8 cellular contexts compared by ENCODE assay signal in the genomic region with DNA sequence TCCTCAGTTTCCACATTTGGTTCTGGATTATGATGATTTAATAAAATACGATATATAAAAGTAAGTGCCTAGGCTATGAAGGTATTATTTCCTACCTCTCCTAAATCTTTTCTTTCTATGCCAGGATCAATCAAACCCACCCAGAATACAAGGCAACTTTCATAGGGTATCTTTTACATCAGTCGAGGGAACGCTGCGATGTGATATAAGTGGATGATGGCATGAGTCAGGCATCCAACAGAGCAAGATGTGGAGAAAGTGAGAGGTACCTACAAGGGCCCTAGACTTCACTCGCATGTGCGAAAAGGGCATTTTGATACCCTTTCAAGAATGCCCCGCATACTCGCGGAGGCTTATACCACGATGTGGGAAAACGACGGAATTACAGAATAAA. TPM values are rescaled to one million over a fixed set of nuclear protein-coding genes. Genes with fewer than 3 reads are reported as not detected.
DNase-seq lines count a peak whose midpoint lies in the region; ATAC-seq, FAIRE-seq and TF ChIP-seq lines count a peak whose summit lies in the region.

No MANE protein-coding gene starts in this region.

- peak overlapping the region; percentile 91 for H3K4me2 ChIP-seq in A549
- H3K4me2 ChIP-seq in astrocyte (ENCODE audit: low read length): peak overlapping the region; percentile 94

- no peak for DNase-seq in A549 (ENCODE audit: low read depth in 1 of 2, low spot score in 1 of 2)
- DNase-seq in HFF-Myc (ENCODE audit: extremely low read depth, low read depth): no peak
- DNase-seq in astrocyte (ENCODE audit: low read depth): peak; percentile 34
- DNase-seq in lower lobe of right lung: no peak
- no peak for DNase-seq in upper lobe of left lung
- DNase-seq in epidermal melanocyte (ENCODE audit: insufficient read length, low spot score): no peak
- DNase-seq in activated gamma-delta T cell treated with Interleukin-2 at 50 U/mL for 16 hours: no peak

- peaks cover 4% of the 10 kb centered on the region for H4K20me1 ChIP-seq in astrocyte (ENCODE audit: insufficient read depth, low read length)

- peak; percentile 67 to 71; a peak in 4 of 6 replicates for ATAC-seq in A549
- ATAC-seq in lower lobe of right lung: peak; percentile 59 to 69
- ATAC-seq in upper lobe of left lung (ENCODE audit: low FRiP score in 2 of 2): no peak
- no peak for ATAC-seq in HG03095 (IDR thresholded peaks at IDR 0.05; ENCODE audit: unreplicated experiment)

- no peak for FAIRE-seq in A549 (lab: Jason Lieb, UNC)
- no peak for FAIRE-seq in astrocyte (lab: Jason Lieb, UNC)

- TF ChIP-seq EP300 in A549 (IDR thresholded peaks at IDR 0.05) (no peak), upper lobe of left lung (IDR thresholded peaks at IDR 0.05) (no peak)

- intact Hi-C loops in lower lobe of right lung (cut with DNase I): no loop called here

- no peak for TF ChIP-seq RAD21 in A549 (conservative IDR thresholded peaks at IDR 0.05 in 1 of 2, IDR thresholded peaks at IDR 0.05 in 1 of 2)

- peaks cover 16% of the 10 kb centered on the region for H3K27me3 Mint-ChIP-seq in astrocyte (ENCODE audit: low read depth, unreplicated experiment)

- peaks cover 4% of the 10 kb centered on the region for H3K79me2 ChIP-seq in astrocyte (ENCODE audit: insufficient read depth, low read length)

- H3K9me3 ChIP-seq in A549 (no peaks in the 10 kb centered on the region), astrocyte (ENCODE audit: insufficient read depth, low read depth, low read length) (no peaks in the 10 kb centered on the region), lower lobe of right lung (no peaks in the 10 kb centered on the region), upper lobe of left lung (no peaks in the 10 kb centered on the region)

- 33% methylated on average over 12 of the region's 12 CpGs for WGBS in A549 (ENCODE audit: missing lambda C conversion rate)
- 21 to 23% methylated on average over 12 of the region's 12 CpGs for WGBS in upper lobe of left lung, 2 donors

- no peaks in the 10 kb centered on the region for H3K36me3 Mint-ChIP-seq in astrocyte (ENCODE audit: low read depth, unreplicated experiment)

- TF ChIP-seq POLR2A in A549 (IDR thresholded peaks at IDR 0.05; ENCODE audit: low read length): no peak
- no peak for TF ChIP-seq POLR2A in upper lobe of left lung (IDR thresholded peaks at IDR 0.05)

- H3K27ac Mint-ChIP-seq in astrocyte (ENCODE audit: unreplicated experiment): peak overlapping the region; percentile 84

- peaks cover 18% of the 10 kb centered on the region for H3K4me1 Mint-ChIP-seq in astrocyte (ENCODE audit: low read depth, unreplicated experiment)

- peak overlapping the region; percentile 95 for H3K9ac ChIP-seq in astrocyte (ENCODE audit: low read length)

- H2AFZ ChIP-seq in astrocyte (ENCODE audit: low read depth, low read length): peak overlapping the region; percentile 91

- H3K4me1 ChIP-seq in A549 (0 out of 3 replicates have a peak, but pooled peaks cover 9% of the 10 kb centered on the region), astrocyte (ENCODE audit: insufficient read depth, low read length) (peaks cover 6% of the 10 kb centered on the region), lower lobe of right lung (peaks cover 6% of the 10 kb centered on the region), upper lobe of left lung (peaks cover 4 to 12% (median 10%) of the 10 kb centered on the region in 4 donors)

- no peaks in the 10 kb centered on the region for H3K36me3 ChIP-seq in astrocyte (ENCODE audit: insufficient read depth, low read length)
- no peaks in the 10 kb centered on the region for H3K36me3 ChIP-seq in lower lobe of right lung
- H3K36me3 ChIP-seq in upper lobe of left lung: no peaks in the 10 kb centered on the region

- H3K4me3 ChIP-seq in A549 (peak overlapping the region; percentile 77), HFF-Myc (replicated peaks; ENCODE audit: low read depth, low read length) (peak overlapping the region; percentile 60), astrocyte (ENCODE audit: insufficient read depth, low read depth, low read length) (peak overlapping the region; percentile 74), lower lobe of right lung (peak overlapping the region; percentile 67), upper lobe of left lung (peak overlapping the region in 3 of 4 donors; percentile 66 to 88 (median 79))

- TF ChIP-seq CTCF in A549 (IDR thresholded peaks at IDR 0.05) (no peak), HFF-Myc (IDR thresholded peaks at IDR 0.05; ENCODE audit: low read depth, low read length, missing control alignments) (no peak), astrocyte (IDR thresholded peaks at IDR 0.05; ENCODE audit: insufficient read depth, low read depth, low read length) (no peak), lower lobe of right lung (IDR thresholded peaks at IDR 0.05) (no peak), upper lobe of left lung (IDR thresholded peaks at IDR 0.05) (no peak)

- H3K27ac ChIP-seq in A549 (peak overlapping the region in 1 of 2 experiments; percentile 95; a peak in 4 of 6 replicates), astrocyte (ENCODE audit: low read depth, low read length) (no peak overlapping the region), lower lobe of right lung (peak overlapping the region; percentile 78), upper lobe of left lung (peak overlapping the region; percentile 79 to 85 (median 82))

- POLR2A ChIA-PET in A549 (lab: Yijun Ruan, JAX): no interaction called here

- peak overlapping the region; percentile 96 for H3K4me3 Mint-ChIP-seq in astrocyte (ENCODE audit: unreplicated experiment)

- H3K9me3 Mint-ChIP-seq in astrocyte (ENCODE audit: unreplicated experiment): no peaks in the 10 kb centered on the region

- CTCF ChIA-PET in A549 (lab: Yijun Ruan, JAX): interaction anchor here (1.1 kb wide), 1 partner anchor 125 kb away, joined by 4 read pairs; no protein-coding TSS in a partner anchor

- no peaks in the 10 kb centered on the region for H3K27me3 ChIP-seq in astrocyte (ENCODE audit: insufficient read depth, low read length)
- peaks cover 5% of the 10 kb centered on the region for H3K27me3 ChIP-seq in lower lobe of right lung (ENCODE audit: low read depth)
- H3K27me3 ChIP-seq in upper lobe of left lung: peaks cover 0 to 10% (median 3%) of the 10 kb centered on the region in 4 donors

TF ChIP-seq in A549, 52 proteins besides CTCF, POLR2A, EP300 and RAD21:
- TF ChIP-seq, protein P1, sequence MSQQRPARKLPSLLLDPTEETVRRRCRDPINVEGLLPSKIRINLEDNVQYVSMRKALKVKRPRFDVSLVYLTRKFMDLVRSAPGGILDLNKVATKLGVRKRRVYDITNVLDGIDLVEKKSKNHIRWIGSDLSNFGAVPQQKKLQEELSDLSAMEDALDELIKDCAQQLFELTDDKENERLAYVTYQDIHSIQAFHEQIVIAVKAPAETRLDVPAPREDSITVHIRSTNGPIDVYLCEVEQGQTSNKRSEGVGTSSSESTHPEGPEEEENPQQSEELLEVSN (IDR thresholded peaks at IDR 0.05; ENCODE audit: borderline replicate concordance, low read depth): peak; percentile 36; the same call in 1 of the 2 replicates
- TF ChIP-seq NPAS2 (CRISPR knock-in tag; IDR thresholded peaks at IDR 0.05; ENCODE audit: borderline replicate concordance) (no peak), GATA3 (IDR thresholded peaks at IDR 0.05; ENCODE audit: borderline replicate concordance) (no peak)
- TF ChIP-seq, protein P2, sequence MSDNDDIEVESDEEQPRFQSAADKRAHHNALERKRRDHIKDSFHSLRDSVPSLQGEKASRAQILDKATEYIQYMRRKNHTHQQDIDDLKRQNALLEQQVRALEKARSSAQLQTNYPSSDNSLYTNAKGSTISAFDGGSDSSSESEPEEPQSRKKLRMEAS (IDR thresholded peaks at IDR 0.05): peak; percentile 64; the same call in 1 of the 2 replicates
- TF ChIP-seq, protein P3, sequence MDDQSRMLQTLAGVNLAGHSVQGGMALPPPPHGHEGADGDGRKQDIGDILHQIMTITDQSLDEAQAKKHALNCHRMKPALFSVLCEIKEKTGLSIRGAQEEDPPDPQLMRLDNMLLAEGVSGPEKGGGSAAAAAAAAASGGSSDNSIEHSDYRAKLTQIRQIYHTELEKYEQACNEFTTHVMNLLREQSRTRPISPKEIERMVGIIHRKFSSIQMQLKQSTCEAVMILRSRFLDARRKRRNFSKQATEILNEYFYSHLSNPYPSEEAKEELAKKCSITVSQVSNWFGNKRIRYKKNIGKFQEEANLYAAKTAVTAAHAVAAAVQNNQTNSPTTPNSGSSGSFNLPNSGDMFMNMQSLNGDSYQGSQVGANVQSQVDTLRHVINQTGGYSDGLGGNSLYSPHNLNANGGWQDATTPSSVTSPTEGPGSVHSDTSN (IDR thresholded peaks at IDR 0.05): no peak

RNA-seq across cellular contexts. Expression of a gene that starts 0.7 kb away (rescaled TPM):
- polyA plus RNA-seq in A549 (2011; rRNA removed) (5.7 and 6.1 TPM in 2 replicates), A549 (2017; fragmentation: RNase III; extraction: RNeasy Plus Mini Kit Qiagen cat#74134 plus additional on column Dnase treatment) (1.6 to 2.3 TPM (median 1.8 TPM) in 3 replicates)
- polyA plus RNA-seq in A549 (2012; cell fraction: cytosol; rRNA removed): 0.89 and 1.1 TPM in 2 replicates
- 0.81 and 1.5 TPM in 2 replicates for polyA plus RNA-seq in A549 (2012; cell fraction: nucleus; rRNA removed)
- polyA minus RNA-seq in A549 (2011; rRNA and poly(A)+ RNA removed): 2.4 and 2.7 TPM in 2 replicates
- total RNA-seq in astrocyte (28.5 and 28.7 TPM in 2 replicates), lower lobe of right lung (20.3 TPM), upper lobe of left lung (10 to 100 TPM in 5 of 6 donors, 1 to 10 TPM in 1; 7.5 to 44.3 (median 21.9) TPM)

Comparison
In these comparisons a context has a peak if more than half of its experiments do, and no peak if none do; other contexts are left out.
1. ATAC-seq: peak in A549 (2 of 2) and lower lobe of right lung (2 of 2); none in upper lobe of left lung (0 of 2) and HG03095 (single experiment).
2. Peak in every context shown above with its lines, with median percentiles within 50 percentile points of each other: H3K4me3 ChIP-seq.